ENCODE assay signal across 2 cellular contexts in the genomic region with DNA sequence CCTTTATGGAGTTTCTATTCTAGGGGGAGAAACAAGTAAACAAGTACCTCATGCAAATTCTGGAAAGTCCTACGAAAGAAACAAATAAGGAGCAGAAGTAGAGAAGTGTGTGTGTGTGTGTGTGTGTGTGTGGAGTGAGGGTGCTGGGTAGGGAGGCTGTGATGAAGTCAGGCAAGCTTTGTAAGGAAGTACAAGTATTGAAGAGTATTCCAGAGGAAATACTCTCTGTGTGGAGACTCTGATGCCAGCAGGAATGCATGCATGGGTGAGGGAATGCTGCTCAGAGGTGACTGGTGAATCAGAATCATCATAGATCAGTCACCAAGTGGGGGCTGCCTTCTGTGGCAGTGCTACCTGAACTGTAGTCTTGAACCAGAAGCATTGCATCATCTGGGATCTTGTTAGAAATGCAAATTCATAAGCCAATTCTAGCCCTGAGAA.
TF ChIP-seq lines count a peak whose summit lies in the region.

No MANE protein-coding gene starts in this region.

TF ChIP-seq in HepG2, 621 proteins besides CTCF, POLR2A, EP300 and RAD21:
- no peak for TF ChIP-seq SNRNP70 (IDR thresholded peaks at IDR 0.05; ENCODE audit: low read depth, low read length)
- TF ChIP-seq DMAP1 (CRISPR knock-in tag; IDR thresholded peaks at IDR 0.05), result no peak
- TF ChIP-seq CEBPB (IDR thresholded peaks at IDR 0.05; ENCODE audit: borderline replicate concordance, low read depth, low read length), result peak; percentile 13; the same call in 1 of the 2 replicates
- TF ChIP-seq, protein P1, sequence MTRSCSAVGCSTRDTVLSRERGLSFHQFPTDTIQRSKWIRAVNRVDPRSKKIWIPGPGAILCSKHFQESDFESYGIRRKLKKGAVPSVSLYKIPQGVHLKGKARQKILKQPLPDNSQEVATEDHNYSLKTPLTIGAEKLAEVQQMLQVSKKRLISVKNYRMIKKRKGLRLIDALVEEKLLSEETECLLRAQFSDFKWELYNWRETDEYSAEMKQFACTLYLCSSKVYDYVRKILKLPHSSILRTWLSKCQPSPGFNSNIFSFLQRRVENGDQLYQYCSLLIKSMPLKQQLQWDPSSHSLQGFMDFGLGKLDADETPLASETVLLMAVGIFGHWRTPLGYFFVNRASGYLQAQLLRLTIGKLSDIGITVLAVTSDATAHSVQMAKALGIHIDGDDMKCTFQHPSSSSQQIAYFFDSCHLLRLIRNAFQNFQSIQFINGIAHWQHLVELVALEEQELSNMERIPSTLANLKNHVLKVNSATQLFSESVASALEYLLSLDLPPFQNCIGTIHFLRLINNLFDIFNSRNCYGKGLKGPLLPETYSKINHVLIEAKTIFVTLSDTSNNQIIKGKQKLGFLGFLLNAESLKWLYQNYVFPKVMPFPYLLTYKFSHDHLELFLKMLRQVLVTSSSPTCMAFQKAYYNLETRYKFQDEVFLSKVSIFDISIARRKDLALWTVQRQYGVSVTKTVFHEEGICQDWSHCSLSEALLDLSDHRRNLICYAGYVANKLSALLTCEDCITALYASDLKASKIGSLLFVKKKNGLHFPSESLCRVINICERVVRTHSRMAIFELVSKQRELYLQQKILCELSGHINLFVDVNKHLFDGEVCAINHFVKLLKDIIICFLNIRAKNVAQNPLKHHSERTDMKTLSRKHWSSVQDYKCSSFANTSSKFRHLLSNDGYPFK (CRISPR knock-in tag; IDR thresholded peaks at IDR 0.05; ENCODE audit: borderline replicate concordance), result no peak
- TF ChIP-seq MTF2 (CRISPR knock-in tag; IDR thresholded peaks at IDR 0.05; ENCODE audit: borderline replicate concordance), result no peak
- no peak for TF ChIP-seq MATR3 (CRISPR knock-in tag; IDR thresholded peaks at IDR 0.05)
- TF ChIP-seq, protein P2, sequence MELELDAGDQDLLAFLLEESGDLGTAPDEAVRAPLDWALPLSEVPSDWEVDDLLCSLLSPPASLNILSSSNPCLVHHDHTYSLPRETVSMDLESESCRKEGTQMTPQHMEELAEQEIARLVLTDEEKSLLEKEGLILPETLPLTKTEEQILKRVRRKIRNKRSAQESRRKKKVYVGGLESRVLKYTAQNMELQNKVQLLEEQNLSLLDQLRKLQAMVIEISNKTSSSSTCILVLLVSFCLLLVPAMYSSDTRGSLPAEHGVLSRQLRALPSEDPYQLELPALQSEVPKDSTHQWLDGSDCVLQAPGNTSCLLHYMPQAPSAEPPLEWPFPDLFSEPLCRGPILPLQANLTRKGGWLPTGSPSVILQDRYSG (CRISPR knock-in tag; IDR thresholded peaks at IDR 0.05), result no peak
- TF ChIP-seq, protein P3, sequence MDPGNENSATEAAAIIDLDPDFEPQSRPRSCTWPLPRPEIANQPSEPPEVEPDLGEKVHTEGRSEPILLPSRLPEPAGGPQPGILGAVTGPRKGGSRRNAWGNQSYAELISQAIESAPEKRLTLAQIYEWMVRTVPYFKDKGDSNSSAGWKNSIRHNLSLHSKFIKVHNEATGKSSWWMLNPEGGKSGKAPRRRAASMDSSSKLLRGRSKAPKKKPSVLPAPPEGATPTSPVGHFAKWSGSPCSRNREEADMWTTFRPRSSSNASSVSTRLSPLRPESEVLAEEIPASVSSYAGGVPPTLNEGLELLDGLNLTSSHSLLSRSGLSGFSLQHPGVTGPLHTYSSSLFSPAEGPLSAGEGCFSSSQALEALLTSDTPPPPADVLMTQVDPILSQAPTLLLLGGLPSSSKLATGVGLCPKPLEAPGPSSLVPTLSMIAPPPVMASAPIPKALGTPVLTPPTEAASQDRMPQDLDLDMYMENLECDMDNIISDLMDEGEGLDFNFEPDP (CRISPR knock-in tag; conservative IDR thresholded peaks at IDR 0.05), result no peak

TF ChIP-seq in IMR-90, 13 proteins besides CTCF, POLR2A, EP300 and RAD21:
- TF ChIP-seq CEBPB (IDR thresholded peaks at IDR 0.05; ENCODE audit: low read depth, low read length), result peak; percentile 85
- 0 out of 2 replicates have a peak, but pooled peaks have one; percentile 17 for TF ChIP-seq MAZ (IDR thresholded peaks at IDR 0.05; ENCODE audit: borderline replicate concordance, low read depth, low read length)
- TF ChIP-seq NFE2L2 (IDR thresholded peaks at IDR 0.05; ENCODE audit: low read depth, low read length), result no peak
